In genomic region chr11:134037093-134037908, GRCh38 we compare ENCODE assay signal across 8 cellular contexts. TPM values are rescaled to one million over a fixed set of nuclear protein-coding genes. Genes with fewer than 3 reads are reported as not detected.
A peak's percentile ranks its signal among the peaks of the same experiment; 100 is the strongest.
DNase-seq lines count a peak whose midpoint lies in the region; ATAC-seq and TF ChIP-seq lines count a peak whose summit lies in the region.

No MANE protein-coding gene starts in this region.

- H3K9me3 ChIP-seq in thoracic aorta: no peaks in the 10 kb centered on the region

- DNase-seq in GM12865 (ENCODE audit: low read depth) (peak; percentile 34), NCI-H226 (peak; percentile 77), fibroblast of mammary gland (ENCODE audit: low read depth) (peak; percentile 40), thoracic aorta (ENCODE audit: low spot score) (no peak), pons (ENCODE audit: low spot score) (no peak)
- peak; percentile 55 to 67 for DNase-seq in activated T-cell treated with anti-CD3 and anti-CD28 coated beads, Interleukin-2, amount 50 U/mL, for 72 hours
- peak; percentile 70 for DNase-seq in natural killer cell treated with Interleukin-12 subunit alpha and Interleukin-12 subunit beta and Interleukin-15 and Interleukin-18, amount 100 ng/mL, for 72 hours (ENCODE audit: low spot score)

- peak overlapping the region; percentile 79 to 81 for H3K27ac ChIP-seq in thoracic aorta

- peaks cover 2% of the 10 kb centered on the region in 2 donors for H3K36me3 Mint-ChIP-seq in activated T-cell treated with anti-CD3 and anti-CD28 coated beads, Interleukin-2, amount 50 U/mL, for 72 hours (ENCODE audit: insufficient read depth in 2 of 2)
- H3K36me3 Mint-ChIP-seq in natural killer cell treated with Interleukin-12 subunit alpha and Interleukin-12 subunit beta and Interleukin-15 and Interleukin-18, amount 100 ng/mL, for 72 hours: no peaks in the 10 kb centered on the region

- no peaks in the 10 kb centered on the region for H3K27me3 ChIP-seq in thoracic aorta (replicated peaks; ENCODE audit: insufficient read depth)

- peaks cover 18 to 48% of the 10 kb centered on the region in 2 donors for H3K4me1 ChIP-seq in thoracic aorta (ENCODE audit: control insufficient read depth in 1 of 2, low read depth in 2 of 2)

- H3K27ac Mint-ChIP-seq in activated T-cell treated with anti-CD3 and anti-CD28 coated beads, Interleukin-2, amount 50 U/mL, for 72 hours: peak overlapping the region; percentile 91
- peak overlapping the region; percentile 80 to 93 for H3K27ac Mint-ChIP-seq in natural killer cell treated with Interleukin-12 subunit alpha and Interleukin-12 subunit beta and Interleukin-15 and Interleukin-18, amount 100 ng/mL, for 72 hours

- H3K27me3 Mint-ChIP-seq in activated T-cell treated with anti-CD3 and anti-CD28 coated beads, Interleukin-2, amount 50 U/mL, for 72 hours (ENCODE audit: low read depth): peaks cover 2% of the 10 kb centered on the region
- peaks cover under 1 to 2% of the 10 kb centered on the region in 2 donors for H3K27me3 Mint-ChIP-seq in natural killer cell treated with Interleukin-12 subunit alpha and Interleukin-12 subunit beta and Interleukin-15 and Interleukin-18, amount 100 ng/mL, for 72 hours

- peak overlapping the region; percentile 92 for H3K4me3 Mint-ChIP-seq in activated T-cell treated with anti-CD3 and anti-CD28 coated beads, Interleukin-2, amount 50 U/mL, for 72 hours
- peak overlapping the region; percentile 92 for H3K4me3 Mint-ChIP-seq in natural killer cell treated with Interleukin-12 subunit alpha and Interleukin-12 subunit beta and Interleukin-15 and Interleukin-18, amount 100 ng/mL, for 72 hours

- H3K4me3 ChIP-seq in GM12865 (ENCODE audit: low read depth, low read length) (peak overlapping the region; percentile 50), fibroblast of mammary gland (ENCODE audit: control insufficient read depth, low read depth, low read length) (peak overlapping the region; percentile 58), thoracic aorta (peak overlapping the region; percentile 78)

- no peaks in the 10 kb centered on the region for H3K9me3 Mint-ChIP-seq in activated T-cell treated with anti-CD3 and anti-CD28 coated beads, Interleukin-2, amount 50 U/mL, for 72 hours
- H3K9me3 Mint-ChIP-seq in natural killer cell treated with Interleukin-12 subunit alpha and Interleukin-12 subunit beta and Interleukin-15 and Interleukin-18, amount 100 ng/mL, for 72 hours: no peaks in the 10 kb centered on the region

- ATAC-seq in HG02678 (IDR thresholded peaks at IDR 0.05; ENCODE audit: unreplicated experiment) (peak; percentile 72), thoracic aorta (ENCODE audit: insufficient number of reproducible peaks, low FRiP score, low read depth) (no peak)
- ATAC-seq in activated T-cell treated with anti-CD3 and anti-CD28 coated beads, Interleukin-2, amount 50 U/mL, for 72 hours (replicated peaks in 1 of 2): peak; percentile 56 to 74
- peak; percentile 81 to 83 for ATAC-seq in natural killer cell treated with Interleukin-12 subunit alpha and Interleukin-12 subunit beta and Interleukin-15 and Interleukin-18, amount 100 ng/mL, for 72 hours

- TF ChIP-seq CTCF in GM12865 (IDR thresholded peaks at IDR 0.05; ENCODE audit: insufficient read depth, low read depth, low read length, missing control alignments): no peak
- TF ChIP-seq CTCF in fibroblast of mammary gland (conservative IDR thresholded peaks at IDR 0.05; ENCODE audit: control insufficient read depth, insufficient read depth, low read depth, low read length): no peak
- TF ChIP-seq CTCF in thoracic aorta (IDR thresholded peaks at IDR 0.05): no peak

- H3K4me1 Mint-ChIP-seq in activated T-cell treated with anti-CD3 and anti-CD28 coated beads, Interleukin-2, amount 50 U/mL, for 72 hours (ENCODE audit: low read depth): peaks cover 51% of the 10 kb centered on the region
- H3K4me1 Mint-ChIP-seq in natural killer cell treated with Interleukin-12 subunit alpha and Interleukin-12 subunit beta and Interleukin-15 and Interleukin-18, amount 100 ng/mL, for 72 hours (ENCODE audit: low read depth in 2 of 2): peaks cover 19 to 29% of the 10 kb centered on the region in 2 donors

- H3K36me3 ChIP-seq in thoracic aorta: no peaks in the 10 kb centered on the region

RNA-seq across cellular contexts. Expression of gene JAM3, which starts 31.6 kb away (rescaled TPM):
- 1 to 10 TPM; 7.8 to 8.5 TPM for total RNA-seq in activated T-cell treated with anti-CD3 and anti-CD28 coated beads, Interleukin-2, amount 50 U/mL, for 72 hours
- 1 to 10 TPM; 2.9 to 5.7 TPM for total RNA-seq in natural killer cell treated with Interleukin-12 subunit alpha and Interleukin-12 subunit beta and Interleukin-15 and Interleukin-18, amount 100 ng/mL, for 72 hours
- total RNA-seq in thoracic aorta: 100 to 1,000 TPM in 1 of 2 donors, 10 to 100 TPM in 1; 83.7 to 110 TPM

Comparison
In these comparisons a context has a peak if more than half of its experiments do, and no peak if none do; other contexts are left out.
1. DNase-seq: peak in GM12865 (single experiment), NCI-H226 (single experiment), activated T-cell treated with anti-CD3 and anti-CD28 coated beads, Interleukin-2, amount 50 U/mL, for 72 hours (2 of 2), fibroblast of mammary gland (single experiment) and natural killer cell treated with Interleukin-12 subunit alpha and Interleukin-12 subunit beta and Interleukin-15 and Interleukin-18, amount 100 ng/mL, for 72 hours (single experiment); none in thoracic aorta (single experiment) and pons (single experiment).
2. RNA of gene JAM3, which starts 31.6 kb away (total RNA-seq): 83.7 to 110 TPM in thoracic aorta; 7.8 to 8.5 TPM in activated T-cell treated with anti-CD3 and anti-CD28 coated beads, Interleukin-2, amount 50 U/mL, for 72 hours and 2.9 to 5.7 TPM in natural killer cell treated with Interleukin-12 subunit alpha and Interleukin-12 subunit beta and Interleukin-15 and Interleukin-18, amount 100 ng/mL, for 72 hours; every median in the first group is over 4 times any median in the second.
3. Peak in every context shown above with its lines, with median percentiles within 50 percentile points of each other: H3K4me3 ChIP-seq.